In the genomic region with DNA sequence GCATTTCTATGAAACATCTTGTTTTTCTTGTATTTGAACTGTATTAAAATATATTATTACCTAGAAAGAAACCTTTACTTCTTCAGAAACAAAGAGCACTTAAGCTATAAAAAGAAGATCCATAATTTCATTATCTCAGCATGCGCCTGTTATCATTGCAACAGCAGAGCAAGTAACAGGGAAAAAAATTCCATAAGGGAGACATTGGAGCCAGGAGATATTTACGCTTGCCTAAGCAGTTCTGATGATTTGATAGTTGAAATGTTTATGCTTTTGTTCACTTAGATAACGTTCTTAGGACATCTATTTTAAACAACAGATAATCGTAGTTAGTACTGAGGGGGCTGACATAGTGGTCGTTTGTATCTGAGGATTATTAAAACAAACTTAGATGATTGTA, we compare ENCODE assay signal across 29 cellular contexts.
DNase-seq lines count a peak whose midpoint lies in the region; ATAC-seq and TF ChIP-seq lines count a peak whose summit lies in the region.
"Had no signal": no experiment of that assay in that cellular context is flagged by ENCODE, and none has a peak within 500 bp of the region (broad histone marks: within the 10 kb centered on the region; RNA-seq: fewer than 3 reads in every experiment).

No MANE protein-coding gene starts in this region.

- no CpG with 5 or more reads among the region's 5 CpGs for WGBS in H9 (ENCODE audit: extremely low coverage, insufficient read length, low lambda C conversion rate)
- WGBS in IMR-90 (ENCODE audit: extremely low coverage in 2 of 2, insufficient read length in 1 of 2), 2 experiments = no CpG with 5 or more reads among the region's 5 CpGs
- WGBS in endodermal cell (ENCODE audit: insufficient coverage in 1 of 2, insufficient read length in 1 of 2), 2 experiments = 77 to 100% methylated on average over 1 to 5 of the region's 5 CpGs

- dilution Hi-C loops in IMR-90 (cut with HindIII; ENCODE audit: low sequenced_read_pairs, unreplicated experiment) = no loop called here

- H3T11ph ChIP-seq in H9 (ENCODE audit: low read length) = no peak overlapping the region

- H3K14ac ChIP-seq in H9 (ENCODE audit: insufficient read depth, low read length) (no peak overlapping the region), IMR-90 (replicated peaks; ENCODE audit: low read depth, low read length) (no peak overlapping the region)

- no peak overlapping the region for H4K5ac ChIP-seq in H9 (ENCODE audit: insufficient read length, low read depth, low read length)
- H4K5ac ChIP-seq in IMR-90 (ENCODE audit: low read depth, low read length) = no peak overlapping the region

- H3K4me2 ChIP-seq in H9 (ENCODE audit: insufficient read depth, insufficient read length, low read length) = no peak overlapping the region
- H3K4me2 ChIP-seq in IMR-90 (ENCODE audit: low read depth, low read length) = no peak overlapping the region
- peak overlapping the region; percentile 54 for H3K4me2 ChIP-seq in neural progenitor cell
- H3K4me2 ChIP-seq: GM23338 had no signal

- H3K18ac ChIP-seq in H9 (ENCODE audit: insufficient read length, low read depth, low read length) (no peak overlapping the region), IMR-90 (ENCODE audit: low read depth, low read length) (no peak overlapping the region)

- intact Hi-C loops in IMR-90 (cut with micrococcal nuclease) = no loop called here

- H3K56ac ChIP-seq in H9 (ENCODE audit: insufficient read length, low read depth, low read length) (no peak overlapping the region), IMR-90 (ENCODE audit: extremely low read depth, insufficient read depth, low read length) (no peak overlapping the region)

- H2BK12ac ChIP-seq in H9 (ENCODE audit: insufficient read length, low read depth, low read length) = no peak overlapping the region

- H2BK15ac ChIP-seq in H9 (ENCODE audit: low read depth, low read length) (no peak overlapping the region), IMR-90 (ENCODE audit: low read depth, low read length) (no peak overlapping the region)

- H3K36me3 ChIP-seq in IMR-90 (ENCODE audit: control insufficient read depth, insufficient read depth, low read length) (no peaks in the 10 kb centered on the region), endodermal cell (ENCODE audit: control insufficient read depth, insufficient read depth, low read length) (no peaks in the 10 kb centered on the region), neural progenitor cell (no peaks in the 10 kb centered on the region)
- H3K36me3 ChIP-seq: BE2C, HAP-1 had no signal

- CTCF ChIA-PET in IMR-90 (lab: Yijun Ruan, JAX) = interaction anchor here (1.0 kb wide), 1 partner anchor 22 kb away, joined by 3 read pairs; no protein-coding TSS in a partner anchor

- no peaks in the 10 kb centered on the region for H3K9me1 ChIP-seq in IMR-90 (ENCODE audit: insufficient read depth, low read length)

- H3K27me3 ChIP-seq in H9 (ENCODE audit: insufficient read depth, low read length) = no peaks in the 10 kb centered on the region
- no peaks in the 10 kb centered on the region for H3K27me3 ChIP-seq in IMR-90 (ENCODE audit: control insufficient read depth, insufficient read depth, low read length)
- H3K27me3 ChIP-seq in endodermal cell (ENCODE audit: control insufficient read depth, insufficient read depth, low read length, poor library complexity, severe bottlenecking) = no peaks in the 10 kb centered on the region
- no peaks in the 10 kb centered on the region for H3K27me3 ChIP-seq in neural progenitor cell
- H3K27me3 ChIP-seq: BE2C had no signal

- H3K9me3 Mint-ChIP-seq in H9 = no peaks in the 10 kb centered on the region
- H3K9me3 Mint-ChIP-seq in endodermal cell = no peaks in the 10 kb centered on the region
- no peaks in the 10 kb centered on the region for H3K9me3 Mint-ChIP-seq in neural progenitor cell
- H3K9me3 Mint-ChIP-seq: CD8-positive, alpha-beta memory T cell; GM23338 had no signal

- H3K4me3 ChIP-seq in IMR-90 (ENCODE audit: insufficient read depth, low read depth, low read length) (no peak overlapping the region), endodermal cell (ENCODE audit: low read length) (peak overlapping the region; percentile 29), neural progenitor cell (peak overlapping the region; percentile 6)
- H3K4me3 ChIP-seq: GM12878, GM23338, HAP-1, SK-N-MC had no signal

- H4K91ac ChIP-seq in H9 (ENCODE audit: insufficient read length, low read depth, low read length) (no peak overlapping the region), IMR-90 (ENCODE audit: insufficient read depth, low read depth, low read length) (no peak overlapping the region)

- H3K27me3 Mint-ChIP-seq in H9 (ENCODE audit: low read depth) = no peaks in the 10 kb centered on the region
- no peaks in the 10 kb centered on the region for H3K27me3 Mint-ChIP-seq in endodermal cell (ENCODE audit: insufficient read depth)
- no peaks in the 10 kb centered on the region for H3K27me3 Mint-ChIP-seq in neural progenitor cell (ENCODE audit: insufficient read depth, low read depth)
- H3K27me3 Mint-ChIP-seq: IgD-negative memory B cell had no signal

- H2BK120ac ChIP-seq in H9 (ENCODE audit: low read depth, low read length, poor library complexity, severe bottlenecking) = no peak overlapping the region
- H2BK120ac ChIP-seq in IMR-90 (ENCODE audit: low read depth, low read length) = no peak overlapping the region

- H3K9me3 ChIP-seq in H9 (ENCODE audit: control insufficient read depth, low read depth, low read length) = no peaks in the 10 kb centered on the region
- no peaks in the 10 kb centered on the region for H3K9me3 ChIP-seq in IMR-90 (ENCODE audit: control insufficient read depth, insufficient read depth, low read length)
- H3K9me3 ChIP-seq in endodermal cell (ENCODE audit: control insufficient read depth, low read length) = no peaks in the 10 kb centered on the region
- H3K9me3 ChIP-seq in neural progenitor cell (ENCODE audit: low read depth) = no peaks in the 10 kb centered on the region
- H3K9me3 ChIP-seq: BE2C, HAP-1 had no signal

- H3K79me2 ChIP-seq in H9 (ENCODE audit: insufficient read depth, low read length) = no peaks in the 10 kb centered on the region
- no peaks in the 10 kb centered on the region for H3K79me2 ChIP-seq in neural progenitor cell (ENCODE audit: low read depth)

- in situ Hi-C loops in IMR-90 (cut with MboI; ENCODE audit: low sequenced_read_pairs) = no loop called here

- H2AK5ac ChIP-seq in H9 (ENCODE audit: insufficient read length, low read length) (no peak overlapping the region), IMR-90 (ENCODE audit: low read depth, low read length) (no peak overlapping the region)

- H2BK20ac ChIP-seq in H9 (ENCODE audit: low read depth, low read length, poor library complexity, severe bottlenecking) = no peak overlapping the region
- H2BK20ac ChIP-seq in IMR-90 (ENCODE audit: low read depth, low read length) = no peak overlapping the region

- peaks cover 5% of the 10 kb centered on the region for H3F3A ChIP-seq in neural progenitor cell (ENCODE audit: low read depth)

- no peaks in the 10 kb centered on the region for H3K23me2 ChIP-seq in H9 (ENCODE audit: insufficient read length, low read depth, low read length, poor library complexity, severe bottlenecking)

- POLR2A ChIA-PET in IMR-90 (lab: Charles Lee; ENCODE audit: unreplicated experiment) = no interaction called here

- DNase-seq in H9 (no peak), IMR-90 (no peak), endodermal cell (no peak), neural progenitor cell (ENCODE audit: low spot score) (no peak), NCI-H146 treated with DMSO at 0.1 percent for 48 hours (lab: John Stamatoyannopoulos, UW; ENCODE audit: unreplicated experiment) (no peak), dedifferentiated amniotic fluid mesenchymal stem cell (ENCODE audit: extremely low spot score) (no peak), putamen (ENCODE audit: low spot score) (no peak)
- DNase-seq: ACHN; BE2C; CD8-positive, alpha-beta memory T cell; DMS 273 treated with DMSO at 0.1 percent for 48 hours; DMS79; EL; GDM1; HFFc6; NCI-H1092 treated with DMSO at 0.1 percent for 48 hours; NCI-H1436 treated with DMSO at 0.1 percent for 48 hours; NCI-H1930; NCI-H2107; NCI-H524; NCI-H748 treated with DMSO at 0.1 percent for 48 hours; PC-3; SHP77 had no signal

- H3K23ac ChIP-seq in H9 (ENCODE audit: insufficient read length, low read depth, low read length) = no peak overlapping the region
- no peak overlapping the region for H3K23ac ChIP-seq in IMR-90 (ENCODE audit: low read depth, low read length)

- no peak for TF ChIP-seq POLR2A in IMR-90 (IDR thresholded peaks at IDR 0.05; ENCODE audit: low read depth, low read length)

- peak overlapping the region in 2 of 3 experiments; percentile 68 to 82; a peak in 2 of 7 replicates for H3K27ac Mint-ChIP-seq in H9
- no peak overlapping the region for H3K27ac Mint-ChIP-seq in endodermal cell
- no peak overlapping the region for H3K27ac Mint-ChIP-seq in neural progenitor cell
- H3K27ac Mint-ChIP-seq: CD14-positive monocyte; CD8-positive, alpha-beta memory T cell; HFFc6; IgD-negative memory B cell had no signal

- H3K27ac ChIP-seq in H9 (ENCODE audit: insufficient read length, low read depth, low read length) (no peak overlapping the region), IMR-90 (ENCODE audit: insufficient read depth, low read length) (no peak overlapping the region), endodermal cell (ENCODE audit: low read depth, low read length) (no peak overlapping the region), neural progenitor cell (peak overlapping the region; percentile 21)
- H3K27ac ChIP-seq: SK-N-MC had no signal

- H3K4ac ChIP-seq in H9 (ENCODE audit: low read depth, low read length) (no peak overlapping the region), IMR-90 (ENCODE audit: low read depth, low read length) (no peak overlapping the region)

- no peak for TF ChIP-seq RAD21 in IMR-90 (IDR thresholded peaks at IDR 0.05; ENCODE audit: low read length)

- H2AK9ac ChIP-seq in IMR-90 (replicated peaks; ENCODE audit: low read depth, low read length, poor library complexity) = no peak overlapping the region

- ATAC-seq in IMR-90 (ENCODE audit: low read depth) = peak; percentile 65
- ATAC-seq: GM12878, PC-3 had no signal

- H3K36me3 Mint-ChIP-seq in H9 (ENCODE audit: insufficient read depth in 1 of 3, low read depth in 3 of 3) = no peaks in the 10 kb centered on the region
- H3K36me3 Mint-ChIP-seq in endodermal cell (ENCODE audit: low read depth) = no peaks in the 10 kb centered on the region
- no peaks in the 10 kb centered on the region for H3K36me3 Mint-ChIP-seq in neural progenitor cell
- H3K36me3 Mint-ChIP-seq: CD14-positive monocyte, IgD-negative memory B cell had no signal

- H3K4me1 Mint-ChIP-seq in H9 (peaks cover 17 to 22% of the 10 kb centered on the region in 2 experiments), endodermal cell (peaks cover 35% of the 10 kb centered on the region), neural progenitor cell (peaks cover 9% of the 10 kb centered on the region)
- H3K4me1 Mint-ChIP-seq: CD14-positive monocyte; CD8-positive, alpha-beta memory T cell; IgD-negative memory B cell had no signal

- TF ChIP-seq CTCF in H9 (conservative IDR thresholded peaks at IDR 0.05) = no peak
- no peak for TF ChIP-seq CTCF in IMR-90 (conservative IDR thresholded peaks at IDR 0.05; ENCODE audit: low read depth, low read length)
- no peak for TF ChIP-seq CTCF in endodermal cell (conservative IDR thresholded peaks at IDR 0.05)
- no peak for TF ChIP-seq CTCF in neural progenitor cell (IDR thresholded peaks at IDR 0.05)

- BruUV-seq in IMR-90 (replicated peaks; lab: Mats Ljungman, UMichigan) = no TSS peak

- H4K8ac ChIP-seq in H9 (replicated peaks; ENCODE audit: insufficient read length, low read depth, low read length) = no peak overlapping the region
- no peak overlapping the region for H4K8ac ChIP-seq in IMR-90 (ENCODE audit: low read depth in 2 of 2, low read length in 2 of 2)

- H3K4me1 ChIP-seq in H9 (ENCODE audit: insufficient read depth, low read length) (no peaks in the 10 kb centered on the region; the same call in 1 of the 2 replicates), IMR-90 (ENCODE audit: control insufficient read depth, insufficient read depth, low read length) (no peaks in the 10 kb centered on the region), endodermal cell (ENCODE audit: control insufficient read depth, insufficient read depth, low read length) (peaks cover 13% of the 10 kb centered on the region), neural progenitor cell (peaks cover 19% of the 10 kb centered on the region)
- H3K4me1 ChIP-seq: HAP-1 had no signal

- H3K9ac ChIP-seq in H9 (ENCODE audit: extremely low read depth, insufficient read length, low read length) (no peak overlapping the region), IMR-90 (ENCODE audit: low read depth, low read length) (no peak overlapping the region), endodermal cell (ENCODE audit: extremely low read depth, low read length, poor library complexity, severe bottlenecking) (no peak overlapping the region), neural progenitor cell (no peak overlapping the region)

- H3K79me1 ChIP-seq in H9 (ENCODE audit: insufficient read depth, low read depth, low read length, poor library complexity, severe bottlenecking) = no peaks in the 10 kb centered on the region
- H3K79me1 ChIP-seq in IMR-90 (ENCODE audit: low read depth in 1 of 2, low read length in 2 of 2) = no peaks in the 10 kb centered on the region

- no peaks in the 10 kb centered on the region for H4K20me1 ChIP-seq in H9 (ENCODE audit: control insufficient read depth, insufficient read depth, insufficient read length)
- H4K20me1 ChIP-seq in IMR-90 (ENCODE audit: insufficient read depth, low read length) = no peaks in the 10 kb centered on the region
- H4K20me1 ChIP-seq in neural progenitor cell (ENCODE audit: low read depth) = no peaks in the 10 kb centered on the region

- H2AFZ ChIP-seq in H9 (ENCODE audit: low read length) (no peak overlapping the region), IMR-90 (replicated peaks; ENCODE audit: low read length, poor library complexity) (no peak overlapping the region), neural progenitor cell (replicated peaks) (no peak overlapping the region)
- H2AFZ ChIP-seq: GM23338 had no signal

- H2BK5ac ChIP-seq in H9 (ENCODE audit: insufficient read length, low read length) (no peak overlapping the region), IMR-90 (ENCODE audit: low read depth, low read length, poor library complexity, severe bottlenecking) (no peak overlapping the region)

- no peak overlapping the region for H3K4me3 Mint-ChIP-seq in H9
- no peak overlapping the region for H3K4me3 Mint-ChIP-seq in endodermal cell
- no peak overlapping the region for H3K4me3 Mint-ChIP-seq in neural progenitor cell
- H3K4me3 Mint-ChIP-seq: CD14-positive monocyte; CD8-positive, alpha-beta memory T cell; GM23338; HFFc6; IgD-negative memory B cell had no signal

Comparison
In these comparisons a context has a peak if more than half of its experiments do, and no peak if none do; other contexts are left out.
1. H3K27ac Mint-ChIP-seq: peak in H9 (2 of 3); none in endodermal cell (single experiment) and neural progenitor cell (single experiment).